In genomic region chr1:214261206-214262123, GRCh38 we compare ENCODE assay signal across 7 cellular contexts. TPM values are rescaled to one million over a fixed set of nuclear protein-coding genes. Genes with fewer than 3 reads are reported as not detected.
A peak's percentile ranks its signal among the peaks of the same experiment; 100 is the strongest.
DNase-seq lines count a peak whose midpoint lies in the region; ATAC-seq and TF ChIP-seq lines count a peak whose summit lies in the region.

No MANE protein-coding gene starts in this region.

- TF ChIP-seq POLR2A in gastrocnemius medialis (IDR thresholded peaks at IDR 0.05) = no peak

- intact Hi-C loops in right cardiac atrium (cut with DNase I) (loop anchor here (2.0 to 5.0 kb wide), 2 partner anchors 66 to 67 kb away; no protein-coding TSS in a partner anchor), gastrocnemius medialis (cut with DNase I; ENCODE audit: low total_unique reads) (loop anchor here (1.0 to 5.0 kb wide), 7 partner anchors 19 to 176 kb away; no protein-coding TSS in a partner anchor)

- in situ Hi-C loops in gastrocnemius medialis (cut with MboI; ENCODE audit: low sequenced_read_pairs in 4 of 4) = loop anchor here in 1 of 4 donors (5.0 kb wide), 1 partner anchor 71 kb away; no protein-coding TSS in a partner anchor

- peak; percentile 92 for DNase-seq in NCI-H1436 treated with DMSO at 0.1 percent for 48 hours (lab: John Stamatoyannopoulos, UW)
- peak; percentile 57 to 73 (median 65) for DNase-seq in T-helper 1 cell
- DNase-seq in amniotic stem cell (lab: John Stamatoyannopoulos, UW) = peak; percentile 46
- peak; percentile 79 to 92 (median 90) for DNase-seq in right cardiac atrium
- peak; percentile 84 to 91 for DNase-seq in gastrocnemius medialis

- H3K4me1 ChIP-seq in right cardiac atrium (ENCODE audit: control insufficient read depth, insufficient read depth, low read length) (no peaks in the 10 kb centered on the region), gastrocnemius medialis (peaks cover 17 to 30% of the 10 kb centered on the region in 2 donors)

- H3K27me3 ChIP-seq in right cardiac atrium (ENCODE audit: control insufficient read depth, insufficient read depth) (no peaks in the 10 kb centered on the region), gastrocnemius medialis (no peaks in the 10 kb centered on the region)

- no peaks in the 10 kb centered on the region for H3K36me3 ChIP-seq in gastrocnemius medialis

- TF ChIP-seq CTCF in gastrocnemius medialis (IDR thresholded peaks at IDR 0.05 in 4 of 5, conservative IDR thresholded peaks at IDR 0.05 in 1 of 5) = peak; percentile 90 to 98 (median 97)

- H3K9me3 ChIP-seq in right cardiac atrium (ENCODE audit: control insufficient read depth, low read length) = no peaks in the 10 kb centered on the region
- H3K9me3 ChIP-seq in gastrocnemius medialis = no peaks in the 10 kb centered on the region

- WGBS in right cardiac atrium = 8% methylated on average over 15 of the region's 15 CpGs

- H3K4me3 ChIP-seq in right cardiac atrium (ENCODE audit: low read length) (no peak overlapping the region), gastrocnemius medialis (peak overlapping the region; percentile 28 to 52 (median 35))

- H3K27ac ChIP-seq in right cardiac atrium (ENCODE audit: low read length) (no peak overlapping the region), gastrocnemius medialis (peak overlapping the region; percentile 79 to 89 (median 86))

- ATAC-seq in GM18499 (IDR thresholded peaks at IDR 0.05; ENCODE audit: insufficient read depth, unreplicated experiment) = peak; percentile 82
- peak; percentile 92 for ATAC-seq in HG02852 (IDR thresholded peaks at IDR 0.05; ENCODE audit: unreplicated experiment)
- peak; percentile 96 to 98 for ATAC-seq in right cardiac atrium
- peak; percentile 89 to 92 for ATAC-seq in gastrocnemius medialis

RNA-seq across cellular contexts. Expression of gene SMYD2, which starts 19.5 kb away (rescaled TPM):
- 10 to 100 TPM in 3 of 4 donors, 1 to 10 TPM in 1; 8.8 to 26.5 (median 17.6) TPM for total RNA-seq in right cardiac atrium
- 34.6 TPM for polyA plus RNA-seq in right cardiac atrium
- total RNA-seq in gastrocnemius medialis = 100 to 1,000 TPM in 1 of 4 donors, 10 to 100 TPM in 3; 57.2 to 112 (median 80.4) TPM
